ENCODE assay signal across 8 cellular contexts in the genomic region with DNA sequence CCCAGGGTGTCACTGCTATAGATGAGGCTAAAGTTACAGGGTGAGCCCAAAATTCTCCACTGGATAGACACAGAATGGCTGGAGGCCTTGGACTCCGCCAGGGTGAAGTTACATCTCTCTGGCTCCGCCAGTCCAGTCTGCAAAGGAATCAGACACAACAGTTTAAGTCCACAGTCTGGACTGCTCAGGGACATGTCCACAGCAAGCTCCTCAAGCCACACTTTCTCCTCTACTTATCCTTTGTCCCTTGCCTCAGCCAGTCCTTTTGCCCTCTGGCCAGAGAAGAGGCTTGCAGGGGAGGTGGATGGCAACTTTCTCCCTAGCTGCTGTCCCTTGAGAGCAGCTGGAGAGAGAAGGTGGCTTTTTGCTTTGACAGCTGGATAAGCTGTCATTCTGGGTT. TPM values are rescaled to one million over a fixed set of nuclear protein-coding genes. Genes with fewer than 3 reads are reported as not detected.
DNase-seq lines count a peak whose midpoint lies in the region; ATAC-seq and TF ChIP-seq lines count a peak whose summit lies in the region.

No MANE protein-coding gene starts in this region.

- H3K4me3 ChIP-seq in Caco-2 (ENCODE audit: low read depth, low read length): peak overlapping the region; percentile 55
- peak overlapping the region in 3 of 4 donors; percentile 38 to 64 (median 57) for H3K4me3 ChIP-seq in Peyer's patch
- H3K4me3 ChIP-seq in fibroblast of the aortic adventitia (ENCODE audit: low read depth, low read length): peak overlapping the region; percentile 66
- peak overlapping the region; percentile 25 for H3K4me3 ChIP-seq in ovary

- no peaks in the 10 kb centered on the region for H3K4me1 ChIP-seq in Caco-2
- no peaks in the 10 kb centered on the region for H3K4me1 ChIP-seq in Peyer's patch
- peaks cover 2% of the 10 kb centered on the region for H3K4me1 ChIP-seq in ovary (ENCODE audit: insufficient read depth)

- WGBS in ovary, 3 donors: 73 to 90% (median 82%) methylated on average over 2 of the region's 2 CpGs

- POLR2A ChIA-PET in Caco-2 (lab: Charles Lee): no interaction called here

- H3K9me3 ChIP-seq in Caco-2: no peaks in the 10 kb centered on the region
- no peaks in the 10 kb centered on the region for H3K9me3 ChIP-seq in Peyer's patch
- no peaks in the 10 kb centered on the region for H3K9me3 ChIP-seq in ovary

- H3K36me3 Mint-ChIP-seq in Caco-2 (ENCODE audit: insufficient read depth, unreplicated experiment): no peaks in the 10 kb centered on the region

- DNase-seq in Caco-2: peak in 1 of 2 experiments; percentile 8
- DNase-seq in Peyer's patch: no peak
- DNase-seq in fibroblast of the aortic adventitia (ENCODE audit: low read depth): no peak
- DNase-seq in ovary: no peak
- no peak for DNase-seq in NCI-H146 treated with DMSO at 0.1 percent for 48 hours (lab: John Stamatoyannopoulos, UW; ENCODE audit: unreplicated experiment)
- DNase-seq in NCI-H510A treated with DMSO at 0.1 percent for 48 hours (lab: John Stamatoyannopoulos, UW): no peak

- no peak for TF ChIP-seq EP300 in ovary (IDR thresholded peaks at IDR 0.05)

- H3K27me3 Mint-ChIP-seq in Caco-2 (ENCODE audit: insufficient read depth, unreplicated experiment): peaks cover 15% of the 10 kb centered on the region

- ATAC-seq in GM21737 (IDR thresholded peaks at IDR 0.05; ENCODE audit: unreplicated experiment): no peak
- ATAC-seq in HG03175 (IDR thresholded peaks at IDR 0.05; ENCODE audit: unreplicated experiment): no peak

- H3K36me3 ChIP-seq in Caco-2 (ENCODE audit: control insufficient read depth, insufficient read depth, low read length): no peaks in the 10 kb centered on the region
- H3K36me3 ChIP-seq in Peyer's patch: no peaks in the 10 kb centered on the region
- H3K36me3 ChIP-seq in ovary: no peaks in the 10 kb centered on the region

- peak overlapping the region; percentile 67 for H3K4me3 Mint-ChIP-seq in Caco-2 (ENCODE audit: unreplicated experiment)

- TF ChIP-seq POLR2A in Peyer's patch (IDR thresholded peaks at IDR 0.05) (no peak), ovary (IDR thresholded peaks at IDR 0.05) (no peak)

- CTCF ChIA-PET in Caco-2 (lab: Charles Lee): interaction anchor here (0.6 to 0.8 kb wide), 2 partner anchors 214 to 405 kb away, joined by 3 read pairs; no protein-coding TSS in a partner anchor

- H3K27me3 ChIP-seq in Caco-2 (replicated peaks; ENCODE audit: control insufficient read depth, insufficient read depth, low read length): peaks cover 2% of the 10 kb centered on the region; the same call in 1 of the 2 replicates
- H3K27me3 ChIP-seq in Peyer's patch: no peaks in the 10 kb centered on the region
- no peaks in the 10 kb centered on the region for H3K27me3 ChIP-seq in ovary

- H3K4me1 Mint-ChIP-seq in Caco-2 (ENCODE audit: low read depth, unreplicated experiment): no peaks in the 10 kb centered on the region

- no peaks in the 10 kb centered on the region for H3K9me3 Mint-ChIP-seq in Caco-2 (ENCODE audit: unreplicated experiment)

- BruUV-seq in Caco-2 (replicated peaks; lab: Mats Ljungman, UMichigan): no TSS peak

- H3K27ac ChIP-seq in Peyer's patch (peak overlapping the region in 3 of 4 donors; percentile 24 to 61 (median 60)), ovary (no peak overlapping the region)

- TF ChIP-seq CTCF in Caco-2 (IDR thresholded peaks at IDR 0.05; ENCODE audit: insufficient read depth in 1 of 2, low read depth in 1 of 2, low read length in 1 of 2, severe bottlenecking in 1 of 2, unreplicated experiment in 1 of 2) (no peak), Peyer's patch (IDR thresholded peaks at IDR 0.05) (no peak), fibroblast of the aortic adventitia (IDR thresholded peaks at IDR 0.05; ENCODE audit: insufficient read depth, low read length) (no peak), ovary (IDR thresholded peaks at IDR 0.05) (no peak)

- no peak overlapping the region for H3K27ac Mint-ChIP-seq in Caco-2 (ENCODE audit: unreplicated experiment)

- intact Hi-C loops in Caco-2 (cut with micrococcal nuclease; ENCODE audit: unreplicated experiment): loop anchor here (10.0 kb wide), 1 partner anchor 236 kb away; no protein-coding TSS in a partner anchor
- intact Hi-C loops in ovary (cut with DNase I): no loop called here

RNA-seq across cellular contexts. Expression of a gene that starts 28.0 kb away (rescaled TPM):
- total RNA-seq in Caco-2 (2022) (0.42 and 0.73 TPM in 2 replicates), Peyer's patch (10 to 100 TPM; 10.5 to 38.8 (median 30.5) TPM), fibroblast of the aortic adventitia (ENCODE audit: low replicate concordance) (3.6 and 5.6 TPM in 2 replicates), ovary (10 to 100 TPM in 4 of 7 donors, 1 to 10 TPM in 3; 4.9 to 34.6 (median 11.6) TPM)
- 10 to 100 TPM in 1 of 2 donors, 1 to 10 TPM in 1; 10.0 to 17.3 TPM for polyA plus RNA-seq in ovary

Comparison
In these comparisons a context has a peak if more than half of its experiments do, and no peak if none do; other contexts are left out.
1. H3K27ac ChIP-seq: peak in Peyer's patch (3 of 4); none in ovary (0 of 2).
2. Peak in every context shown above with its lines, with median percentiles within 50 percentile points of each other: H3K4me3 ChIP-seq.